8 cellular contexts compared by ENCODE assay signal in the genomic region with DNA sequence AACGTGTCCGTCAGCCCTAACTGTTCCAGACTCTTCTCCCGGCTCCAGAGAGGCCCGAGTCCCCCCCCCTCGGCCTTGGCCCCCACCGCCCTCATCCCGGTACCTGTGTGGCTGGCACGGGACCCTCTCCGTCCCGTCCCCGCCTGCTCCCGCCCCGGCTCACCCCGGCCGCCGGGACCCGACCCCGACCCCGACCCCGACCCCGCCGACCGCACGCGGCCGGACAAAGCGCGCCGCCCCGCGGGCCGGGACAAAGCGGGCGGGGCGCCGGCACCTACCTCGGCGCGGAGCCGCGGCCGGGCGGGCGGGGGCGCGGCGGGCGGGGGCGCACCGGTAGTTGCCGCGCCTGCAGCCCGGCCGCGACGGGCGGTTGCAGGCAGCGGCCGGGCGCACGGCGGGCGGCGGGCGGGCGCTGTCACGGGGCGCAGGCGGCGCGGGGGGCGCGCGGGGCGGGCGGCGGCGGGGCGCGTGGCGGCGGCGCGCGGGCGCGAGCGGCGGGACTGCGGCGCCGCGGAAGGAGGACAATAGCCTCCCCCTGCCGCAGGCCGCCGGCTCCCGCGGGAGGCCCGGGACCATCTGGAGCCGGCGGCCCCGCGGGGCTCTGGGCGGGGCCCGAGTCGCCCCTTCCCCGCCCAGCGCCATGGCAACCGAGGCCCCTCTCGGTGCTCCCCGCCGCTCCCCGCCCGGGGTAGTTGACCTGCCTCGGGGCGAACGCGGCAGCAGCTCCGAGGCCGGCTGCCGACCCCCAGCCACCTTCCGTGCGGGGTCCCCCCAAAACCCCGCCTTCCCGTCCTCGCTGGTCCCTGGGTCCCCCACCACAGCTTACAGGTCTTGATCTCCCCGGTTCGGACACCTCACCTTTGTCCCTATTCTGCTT. TPM values are rescaled to one million over a fixed set of nuclear protein-coding genes. Genes with fewer than 3 reads are reported as not detected.
DNase-seq lines count a peak whose midpoint lies in the region; ATAC-seq and TF ChIP-seq lines count a peak whose summit lies in the region.

No MANE protein-coding gene starts in this region.

- H3K9me3 ChIP-seq in CD4-positive, CD25-positive, alpha-beta regulatory T cell (ENCODE audit: control insufficient read depth in 2 of 2, low read length in 2 of 2): no peaks in the 10 kb centered on the region
- H3K9me3 ChIP-seq in HUES6 (ENCODE audit: control insufficient read depth, insufficient read depth, low read depth, low read length) (no peaks in the 10 kb centered on the region), tibial artery (no peaks in the 10 kb centered on the region)

- no peaks in the 10 kb centered on the region for H3K36me3 ChIP-seq in CD4-positive, CD25-positive, alpha-beta regulatory T cell (ENCODE audit: control insufficient read depth, insufficient read depth, low read length)
- H3K36me3 ChIP-seq in HUES6 (ENCODE audit: control insufficient read depth, insufficient read depth, low read length) (no peaks in the 10 kb centered on the region), tibial artery (no peaks in the 10 kb centered on the region)

- peaks cover 0 to 3% (median 0%) of the 10 kb centered on the region in 7 donors for H3K9me3 Mint-ChIP-seq in CD4-positive, CD25-positive, alpha-beta regulatory T cell

- H3K4me1 ChIP-seq in CD4-positive, CD25-positive, alpha-beta regulatory T cell (ENCODE audit: control insufficient read depth, insufficient read depth, low read length, poor library complexity, severe bottlenecking): peaks cover 18% of the 10 kb centered on the region
- H3K4me1 ChIP-seq in HUES6 (ENCODE audit: control insufficient read depth, insufficient read depth, low read length) (peaks cover 27% of the 10 kb centered on the region), tibial artery (peaks cover 0 to 22% (median 11%) of the 10 kb centered on the region in 4 donors)

- H3K27ac ChIP-seq in CD4-positive, CD25-positive, alpha-beta regulatory T cell (ENCODE audit: insufficient read depth, low read length, poor library complexity, severe bottlenecking): no peak overlapping the region
- H3K27ac ChIP-seq in HUES6 (ENCODE audit: low read depth, low read length): no peak overlapping the region
- no peak overlapping the region for H3K27ac ChIP-seq in tibial artery

- peaks cover 1% of the 10 kb centered on the region for H3K36me3 Mint-ChIP-seq in CD4-positive, CD25-positive, alpha-beta regulatory T cell

- intact Hi-C loops in tibial artery (cut with DNase I; ENCODE audit: low total_unique reads): no loop called here

- H3K27ac Mint-ChIP-seq in CD4-positive, CD25-positive, alpha-beta regulatory T cell: peak overlapping the region in 1 of 3 donors; percentile 55

- no peak for TF ChIP-seq CTCF in astrocyte of the cerebellum (IDR thresholded peaks at IDR 0.05; ENCODE audit: low read depth, low read length, missing control alignments)
- TF ChIP-seq CTCF in tibial artery (IDR thresholded peaks at IDR 0.05): no peak

- in situ Hi-C loops in astrocyte of the cerebellum (cut with HindIII; ENCODE audit: low sequenced_read_pairs): no loop called here

- H3K4me3 Mint-ChIP-seq in CD4-positive, CD25-positive, alpha-beta regulatory T cell: peak overlapping the region; percentile 49 to 92 (median 86)

- no peak for DNase-seq in CD4-positive, CD25-positive, alpha-beta regulatory T cell
- no peak for DNase-seq in astrocyte of the cerebellum (ENCODE audit: low read depth)
- DNase-seq in left kidney (ENCODE audit: low read depth, low spot score): peak; percentile 72
- no peak for DNase-seq in tibial artery
- DNase-seq in NCI-H2029 treated with DMSO at 0.1 percent for 48 hours (lab: John Stamatoyannopoulos, UW): no peak
- DNase-seq in cerebellar nuclear complex (lab: John Stamatoyannopoulos, UW): no peak
- no peak for DNase-seq in Ammon's horn (ENCODE audit: low spot score)

- peaks cover 43% of the 10 kb centered on the region for H3K27me3 ChIP-seq in CD4-positive, CD25-positive, alpha-beta regulatory T cell (ENCODE audit: control insufficient read depth, insufficient read depth, low read length)
- H3K27me3 ChIP-seq in HUES6 (ENCODE audit: control insufficient read depth, insufficient read depth, low read length): peaks cover 57% of the 10 kb centered on the region
- H3K27me3 ChIP-seq in tibial artery: peaks cover 0 to 44% of the 10 kb centered on the region in 2 donors

- H3K4me3 ChIP-seq in CD4-positive, CD25-positive, alpha-beta regulatory T cell (ENCODE audit: low read depth, low read length): no peak overlapping the region
- H3K4me3 ChIP-seq in HUES6 (ENCODE audit: low read depth, low read length) (peak overlapping the region; percentile 82), astrocyte of the cerebellum (ENCODE audit: low read depth, low read length) (peak overlapping the region; percentile 40), tibial artery (peak overlapping the region; percentile 50 to 61)

- peak overlapping the region; percentile 64 for H3K9ac ChIP-seq in HUES6 (ENCODE audit: low read length)

- peaks cover 4 to 18% (median 12%) of the 10 kb centered on the region in 4 donors for H3K4me1 Mint-ChIP-seq in CD4-positive, CD25-positive, alpha-beta regulatory T cell

- peaks cover 80% of the 10 kb centered on the region for H3K27me3 Mint-ChIP-seq in CD4-positive, CD25-positive, alpha-beta regulatory T cell

- ATAC-seq in CD4-positive, CD25-positive, alpha-beta regulatory T cell (ENCODE audit: low read depth in 2 of 2): peak in 1 of 2 donors; percentile 8

RNA-seq across cellular contexts. Expression of a gene that starts 0.9 kb away (rescaled TPM):
- total RNA-seq in CD4-positive, CD25-positive, alpha-beta regulatory T cell: 0.52 TPM
- polyA plus RNA-seq in CD4-positive, CD25-positive, alpha-beta regulatory T cell: not detected

RNA-seq across cellular contexts. Expression of a gene that starts 50.4 kb away (rescaled TPM):
- total RNA-seq in CD4-positive, CD25-positive, alpha-beta regulatory T cell: 10.0 TPM
- polyA plus RNA-seq in CD4-positive, CD25-positive, alpha-beta regulatory T cell: 10 to 100 TPM; 12.6 to 17.6 (median 15.3) TPM
